20 cellular contexts compared by ENCODE assay signal in the genomic region with DNA sequence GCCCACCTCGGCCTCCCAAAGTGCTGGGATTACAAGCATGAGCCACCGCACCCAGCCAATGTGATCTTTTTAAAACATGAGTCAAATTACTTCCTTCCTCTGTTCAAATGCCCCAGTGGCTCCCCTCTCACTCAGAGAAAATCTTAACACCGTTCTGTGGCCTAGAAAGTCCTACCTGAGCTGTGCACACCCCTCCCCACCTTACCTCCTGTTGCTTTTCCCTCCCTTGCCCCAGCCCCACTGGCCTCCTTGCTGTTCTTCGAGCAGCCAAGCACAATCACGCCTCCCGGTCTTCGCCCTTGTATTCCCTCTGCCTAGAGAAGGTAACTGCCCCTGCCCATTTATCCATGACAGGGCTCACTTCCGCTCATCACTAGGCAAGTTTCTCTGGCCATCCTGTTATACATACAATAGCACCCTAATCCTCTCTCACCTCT.
DNase-seq lines count a peak whose midpoint lies in the region; ATAC-seq and TF ChIP-seq lines count a peak whose summit lies in the region.
"Had no signal": no experiment of that assay in that cellular context is flagged by ENCODE, and none has a peak within 500 bp of the region (broad histone marks: within the 10 kb centered on the region; RNA-seq: fewer than 3 reads in every experiment).

No MANE protein-coding gene starts in this region.

- H3K79me2 ChIP-seq in GM23338 (replicated peaks; ENCODE audit: insufficient read depth), result no peaks in the 10 kb centered on the region

- peaks cover 49% of the 10 kb centered on the region for H3K4me1 Mint-ChIP-seq in activated T-cell treated with anti-CD3 and anti-CD28 coated beads, Interleukin-2, amount 50 U/mL, for 24 hours (ENCODE audit: low read depth)
- H3K4me1 Mint-ChIP-seq in GM23338 (peaks cover 15% of the 10 kb centered on the region), progenitor cell of endocrine pancreas (ENCODE audit: low read depth) (peaks cover 11% of the 10 kb centered on the region)
- H3K4me1 Mint-ChIP-seq in activated naive CD8-positive, alpha-beta T cell treated with anti-CD3 and anti-CD28 coated beads, Interleukin-2, amount 10 ng/mL, durations not matched to agents 7 days and 5 days, result peaks cover 31% of the 10 kb centered on the region

- H3K4me3 ChIP-seq in GM23338, result no peak overlapping the region
- no peak overlapping the region for H3K4me3 ChIP-seq in lower lobe of right lung
- H3K4me3 ChIP-seq: ascending aorta, coronary artery had no signal

- H3F3A ChIP-seq in GM23338 (replicated peaks; ENCODE audit: low read depth), result no peaks in the 10 kb centered on the region

- H3K9me3 ChIP-seq in lower lobe of right lung, result no peaks in the 10 kb centered on the region
- H3K9me3 ChIP-seq: ascending aorta had no signal

- TF ChIP-seq CTCF in GM23338 (conservative IDR thresholded peaks at IDR 0.05; ENCODE audit: low read depth in 2 of 2), result no peak
- no peak for TF ChIP-seq CTCF in progenitor cell of endocrine pancreas (IDR thresholded peaks at IDR 0.05; ENCODE audit: unreplicated experiment)
- TF ChIP-seq CTCF in lower lobe of right lung (IDR thresholded peaks at IDR 0.05), result no peak

- no peaks in the 10 kb centered on the region for H3K9me2 ChIP-seq in GM23338 (ENCODE audit: insufficient read depth)

- H3K4me1 ChIP-seq in GM23338 (ENCODE audit: insufficient read depth) (0 out of 2 replicates have a peak, but pooled peaks cover 3% of the 10 kb centered on the region), lower lobe of right lung (no peaks in the 10 kb centered on the region)
- H3K4me1 ChIP-seq: ascending aorta had no signal

- no peak overlapping the region for H3K27ac ChIP-seq in GM23338 (ENCODE audit: low read depth)
- no peak overlapping the region for H3K27ac ChIP-seq in lower lobe of right lung
- H3K27ac ChIP-seq: ascending aorta, coronary artery had no signal

- H3K27me3 ChIP-seq in GM23338 (ENCODE audit: insufficient read depth) (no peaks in the 10 kb centered on the region), lower lobe of right lung (ENCODE audit: low read depth) (no peaks in the 10 kb centered on the region)
- H3K27me3 ChIP-seq: ascending aorta had no signal

- H3K36me3 Mint-ChIP-seq in activated T-cell treated with anti-CD3 and anti-CD28 coated beads, Interleukin-2, amount 50 U/mL, for 24 hours (ENCODE audit: low read depth), result peaks cover 2% of the 10 kb centered on the region
- H3K36me3 Mint-ChIP-seq in GM23338 (ENCODE audit: low read depth) (no peaks in the 10 kb centered on the region), progenitor cell of endocrine pancreas (ENCODE audit: insufficient read depth) (no peaks in the 10 kb centered on the region)
- H3K36me3 Mint-ChIP-seq in activated naive CD8-positive, alpha-beta T cell treated with anti-CD3 and anti-CD28 coated beads, Interleukin-2, amount 10 ng/mL, durations not matched to agents 7 days and 5 days, result peaks cover 5% of the 10 kb centered on the region
- H3K36me3 Mint-ChIP-seq: type B pancreatic cell had no signal

- H3K9me3 Mint-ChIP-seq in activated T-cell treated with anti-CD3 and anti-CD28 coated beads, Interleukin-2, amount 50 U/mL, for 24 hours, result peaks cover 6% of the 10 kb centered on the region
- H3K9me3 Mint-ChIP-seq in GM23338 (no peaks in the 10 kb centered on the region), progenitor cell of endocrine pancreas (ENCODE audit: low read depth) (no peaks in the 10 kb centered on the region)
- H3K9me3 Mint-ChIP-seq in activated naive CD8-positive, alpha-beta T cell treated with anti-CD3 and anti-CD28 coated beads, Interleukin-2, amount 10 ng/mL, durations not matched to agents 7 days and 5 days, result peaks cover 3% of the 10 kb centered on the region

- no peak for DNase-seq in activated T-cell treated with anti-CD3 and anti-CD28 coated beads, Interleukin-2, amount 50 U/mL, for 24 hours
- DNase-seq in activated T-cell treated with anti-CD3 and anti-CD28 coated beads, Interleukin-2, amount 50 U/mL, for 1 hour, result no peak
- DNase-seq in GM23338 (ENCODE audit: low spot score), result no peak
- DNase-seq in activated naive CD8-positive, alpha-beta T cell treated with anti-CD3 and anti-CD28 coated beads, Interleukin-2, amount 10 ng/mL, durations not matched to agents 7 days and 5 days, result no peak
- no peak for DNase-seq in progenitor cell of endocrine pancreas (ENCODE audit: low spot score, unreplicated experiment)
- DNase-seq in lower lobe of right lung, result no peak
- DNase-seq in dermis blood vessel endothelial cell, result no peak
- DNase-seq in left colon, result no peak
- DNase-seq: ACHN; activated CD4-positive, CD25-positive, alpha-beta regulatory T cell; glutamatergic neuron; NCI-H1092; NCI-H2107; occipital lobe; stimulated activated CD4-positive, alpha-beta T cell treated with anti-CD3 and anti-CD28 coated beads, Interleukin-2, amount 100 ng/mL, for 48 hours; stimulated activated CD8-positive, alpha-beta memory T cell treated with anti-CD3 and anti-CD28 coated beads, Interleukin-4, amount 100 ng/mL, for 48 hours had no signal

- POLR2A ChIA-PET in activated naive CD8-positive, alpha-beta T cell treated with anti-CD3 and anti-CD28 coated beads, Interleukin-2, amount 10 ng/mL, durations not matched to agents 7 days and 5 days (lab: Charles Lee), result interaction anchor here (1.0 to 3.3 kb wide), 5 partner anchors 9 to 70 kb away, joined by 3 to 16 read pairs (median 3); a partner anchor contains a TSS

- peak overlapping the region; percentile 71 for H3K27ac Mint-ChIP-seq in activated T-cell treated with anti-CD3 and anti-CD28 coated beads, Interleukin-2, amount 50 U/mL, for 24 hours
- no peak overlapping the region for H3K27ac Mint-ChIP-seq in GM23338
- peak overlapping the region; percentile 80 for H3K27ac Mint-ChIP-seq in activated naive CD8-positive, alpha-beta T cell treated with anti-CD3 and anti-CD28 coated beads, Interleukin-2, amount 10 ng/mL, durations not matched to agents 7 days and 5 days
- H3K27ac Mint-ChIP-seq in progenitor cell of endocrine pancreas, result peak overlapping the region; percentile 76
- H3K27ac Mint-ChIP-seq: type B pancreatic cell had no signal

- H3K36me3 ChIP-seq in GM23338 (ENCODE audit: insufficient read depth), result no peaks in the 10 kb centered on the region
- no peaks in the 10 kb centered on the region for H3K36me3 ChIP-seq in lower lobe of right lung
- H3K36me3 ChIP-seq: ascending aorta had no signal

- H3K27me3 Mint-ChIP-seq in activated T-cell treated with anti-CD3 and anti-CD28 coated beads, Interleukin-2, amount 50 U/mL, for 24 hours, result no peaks in the 10 kb centered on the region
- peaks cover 9% of the 10 kb centered on the region for H3K27me3 Mint-ChIP-seq in GM23338 (ENCODE audit: insufficient read depth, low read depth, poor library complexity)
- H3K27me3 Mint-ChIP-seq in activated naive CD8-positive, alpha-beta T cell treated with anti-CD3 and anti-CD28 coated beads, Interleukin-2, amount 10 ng/mL, durations not matched to agents 7 days and 5 days, result no peaks in the 10 kb centered on the region
- peaks cover 4% of the 10 kb centered on the region for H3K27me3 Mint-ChIP-seq in progenitor cell of endocrine pancreas
- H3K27me3 Mint-ChIP-seq: type B pancreatic cell had no signal

- H4K20me1 ChIP-seq in GM23338 (replicated peaks; ENCODE audit: insufficient read depth), result no peaks in the 10 kb centered on the region

- no peak overlapping the region for H3K4me2 ChIP-seq in GM23338

- ATAC-seq in GM23338 (peak; percentile 56), lower lobe of right lung (no peak), left colon (no peak)
- peak; percentile 37 for ATAC-seq in activated naive CD8-positive, alpha-beta T cell treated with anti-CD3 and anti-CD28 coated beads, Interleukin-2, amount 10 ng/mL, durations not matched to agents 7 days and 5 days (ENCODE audit: low read depth)
- ATAC-seq: sciatic nerve had no signal

- intact Hi-C loops in lower lobe of right lung (cut with DNase I) (no loop called here), left colon (cut with DNase I, micrococcal nuclease) (no loop called here)

- no peak overlapping the region for H3K4me3 Mint-ChIP-seq in activated T-cell treated with anti-CD3 and anti-CD28 coated beads, Interleukin-2, amount 50 U/mL, for 24 hours
- no peak overlapping the region; the same call in 2 of the 3 replicates for H3K4me3 Mint-ChIP-seq in GM23338
- peak overlapping the region; percentile 31 for H3K4me3 Mint-ChIP-seq in activated naive CD8-positive, alpha-beta T cell treated with anti-CD3 and anti-CD28 coated beads, Interleukin-2, amount 10 ng/mL, durations not matched to agents 7 days and 5 days
- no peak overlapping the region for H3K4me3 Mint-ChIP-seq in progenitor cell of endocrine pancreas (ENCODE audit: low read depth)
- H3K4me3 Mint-ChIP-seq: type B pancreatic cell had no signal

- peak overlapping the region; percentile 84; the same call in 1 of the 2 replicates for H2AFZ ChIP-seq in GM23338

TF ChIP-seq in GM23338, 12 proteins besides CTCF, POLR2A, EP300 and RAD21 (continues in another document):
- TF ChIP-seq EZH2phosphoT487 (IDR thresholded peaks at IDR 0.05; ENCODE audit: unreplicated experiment), result no peak

Comparison
In these comparisons a context has a peak if more than half of its experiments do, and no peak if none do; other contexts are left out.
1. ATAC-seq: peak in GM23338 (single experiment) and activated naive CD8-positive, alpha-beta T cell treated with anti-CD3 and anti-CD28 coated beads, Interleukin-2, amount 10 ng/mL, durations not matched to agents 7 days and 5 days (single experiment); none in lower lobe of right lung (0 of 2) and left colon (single experiment).